In genomic region chr13:23741879-23742510, GRCh38 we compare ENCODE assay signal across 11 cellular contexts.
DNase-seq lines count a peak whose midpoint lies in the region; TF ChIP-seq lines count a peak whose summit lies in the region.
"Had no signal": no experiment of that assay in that cellular context is flagged by ENCODE, and none has a peak within 500 bp of the region (broad histone marks: within the 10 kb centered on the region; RNA-seq: fewer than 3 reads in every experiment).

No MANE protein-coding gene starts in this region.

- 0 out of 2 replicates have a peak, but pooled peaks have one; percentile 2 for TF ChIP-seq RAD21 in SK-N-SH (IDR thresholded peaks at IDR 0.05; ENCODE audit: low read length)

- POLR2A ChIA-PET in SK-N-SH (lab: Yijun Ruan, JAX), result no interaction called here

- TF ChIP-seq CTCF in AG09319 (IDR thresholded peaks at IDR 0.05; ENCODE audit: low read depth, low read length) (peak; percentile 14), GM13977 (IDR thresholded peaks at IDR 0.05; ENCODE audit: extremely low read depth, insufficient read depth, missing control alignments) (peak; percentile 35), SK-N-SH (IDR thresholded peaks at IDR 0.05) (peak; percentile 60)

- no peaks in the 10 kb centered on the region for H3F3A ChIP-seq in SK-N-SH (replicated peaks; ENCODE audit: insufficient read depth)

- no peak overlapping the region for H2AFZ ChIP-seq in SK-N-SH (ENCODE audit: low read depth)

- no peaks in the 10 kb centered on the region for H3K9me3 ChIP-seq in SK-N-SH

- 77% methylated on average over 4 of the region's 4 CpGs for WGBS in SK-N-SH (ENCODE audit: low lambda C conversion rate)

- H3K4me2 ChIP-seq in SK-N-SH, result no peak overlapping the region

- in situ Hi-C loops in GM13977 (cut with MboI; ENCODE audit: low pct_unique_long_range_greater_than_20kb, low sequenced_read_pairs, unreplicated experiment), result no loop called here

- H3K79me2 ChIP-seq in SK-N-SH (ENCODE audit: insufficient read depth), result no peaks in the 10 kb centered on the region

- H3K4me1 ChIP-seq in SK-N-SH (ENCODE audit: control insufficient read depth in 1 of 2, insufficient read depth in 2 of 2, low read depth in 1 of 2, low read length in 1 of 2), result no peaks in the 10 kb centered on the region; a peak in 1 of 4 replicates

- CTCF ChIA-PET in SK-N-SH (lab: Yijun Ruan, JAX), result interaction anchor here (0.6 to 1.8 kb wide), 8 partner anchors 8 to 899 kb away, joined by 3 to 9 read pairs (median 4); no protein-coding TSS in a partner anchor

- H4K20me1 ChIP-seq in SK-N-SH (ENCODE audit: insufficient read depth), result no peaks in the 10 kb centered on the region

- DNase-seq in AG09319 (ENCODE audit: extremely low read depth, low read depth), result no peak
- no peak for DNase-seq in GM13977 (ENCODE audit: low spot score)
- DNase-seq in SK-N-SH, result peak; percentile 46
- DNase-seq in iPS-NIHi7 (ENCODE audit: extremely low spot score), result peak; percentile 81
- DNase-seq in H4 (ENCODE audit: low spot score), result no peak
- no peak for DNase-seq in HPDE6-E6E7 (ENCODE audit: extremely low spot score)
- no peak for DNase-seq in ecto neural progenitor cell (ENCODE audit: low spot score)
- DNase-seq in NOMO-1 treated with dmso at 0.1 percent for 144 hours (lab: John Stamatoyannopoulos, UW; ENCODE audit: unreplicated experiment), result no peak
- DNase-seq: GOT3, KG1, occipital lobe had no signal

- no peaks in the 10 kb centered on the region for H3K9me2 ChIP-seq in SK-N-SH

- H3K9ac ChIP-seq in SK-N-SH, result no peak overlapping the region

- no peak overlapping the region for H3K27ac ChIP-seq in SK-N-SH (ENCODE audit: low read depth in 2 of 2, low read length in 1 of 2)

- H3K27me3 ChIP-seq in SK-N-SH (ENCODE audit: insufficient read depth), result no peaks in the 10 kb centered on the region

- TF ChIP-seq EP300 in SK-N-SH (IDR thresholded peaks at IDR 0.05; ENCODE audit: borderline replicate concordance in 1 of 2, low read depth in 1 of 2, low read length in 1 of 2), result no peak

- H3K36me3 ChIP-seq in SK-N-SH (replicated peaks in 1 of 2; ENCODE audit: control insufficient read depth in 1 of 2, insufficient read depth in 2 of 2, low read length in 1 of 2), result no peaks in the 10 kb centered on the region

- peak overlapping the region in 1 of 2 experiments; percentile 12; a peak in 1 of 4 replicates for H3K4me3 ChIP-seq in SK-N-SH (ENCODE audit: low read depth in 2 of 2, low read length in 1 of 2)

TF ChIP-seq in SK-N-SH, 30 proteins besides CTCF, POLR2A, EP300 and RAD21:
- no peak for TF ChIP-seq RXRA (IDR thresholded peaks at IDR 0.05; ENCODE audit: borderline replicate concordance, low read depth)
- TF ChIP-seq IRF3 (IDR thresholded peaks at IDR 0.05; ENCODE audit: low read depth, low read length), result no peak
- no peak for TF ChIP-seq FOSL2 (IDR thresholded peaks at IDR 0.05; ENCODE audit: borderline replicate concordance, low read depth)
- no peak for TF ChIP-seq PBX3 (IDR thresholded peaks at IDR 0.05)
- no peak for TF ChIP-seq TCF12 (IDR thresholded peaks at IDR 0.05)
- no peak for TF ChIP-seq SIN3A (IDR thresholded peaks at IDR 0.05; ENCODE audit: borderline replicate concordance, low read depth, low read length)
- TF ChIP-seq FOXJ3 (CRISPR knock-in tag; IDR thresholded peaks at IDR 0.05), result no peak
- TF ChIP-seq GATA2 (CRISPR knock-in tag; IDR thresholded peaks at IDR 0.05), result no peak

Comparison
In these comparisons a context has a peak if more than half of its experiments do, and no peak if none do; other contexts are left out.
1. DNase-seq: peak in SK-N-SH (single experiment) and iPS-NIHi7 (single experiment); none in AG09319 (single experiment), GM13977 (single experiment), H4 (single experiment), HPDE6-E6E7 (single experiment), ecto neural progenitor cell (single experiment) and NOMO-1 treated with dmso at 0.1 percent for 144 hours (single experiment).
2. Peak in every context shown above with its lines, with median percentiles within 50 percentile points of each other: CTCF ChIP-seq.